In the genomic region with DNA sequence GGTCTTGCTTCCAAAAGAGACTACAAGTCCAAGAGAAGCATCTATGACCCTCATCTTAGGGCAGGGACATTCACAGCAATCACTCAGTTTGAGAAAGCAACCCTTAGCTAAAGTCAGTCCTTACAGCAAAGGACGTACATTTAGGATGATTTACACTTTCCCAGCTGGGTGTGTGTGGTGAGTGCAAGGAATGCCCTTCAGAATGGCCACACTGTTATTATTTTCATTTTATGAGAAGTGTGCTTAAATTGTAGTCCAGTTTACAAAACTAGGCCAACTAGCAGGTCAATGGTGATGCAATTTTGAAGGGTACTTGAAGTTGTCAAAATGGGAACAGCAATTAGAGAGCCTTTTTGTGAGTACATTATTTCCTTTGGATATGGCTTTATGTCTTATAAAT, we compare ENCODE assay signal across 21 cellular contexts. TPM values are rescaled to one million over a fixed set of nuclear protein-coding genes. Genes with fewer than 3 reads are reported as not detected.
"Had no signal": no experiment of that assay in that cellular context is flagged by ENCODE, and none has a peak within 500 bp of the region (broad histone marks: within the 10 kb centered on the region; RNA-seq: fewer than 3 reads in every experiment).

No MANE protein-coding gene starts in this region.

- H3K4me2 ChIP-seq: SK-N-SH had no signal

- H3K9me3 ChIP-seq: SK-N-SH had no signal

- DNase-seq: KBM-7, MV-4-11, NCI-H1048, NCI-H1105, NCI-H1436, NCI-H187, NCI-H2029, NCI-H2081 treated with DMSO at 0.1 percent for 48 hours, NCI-H345, NCI-H446 treated with DMSO at 0.1 percent for 48 hours, NCI-H510A treated with DMSO at 0.1 percent for 48 hours, NCI-H526, NCI-H82, SHP77, SK-N-SH, SW 1271, T-cell had no signal

- H3K27ac ChIP-seq: RWPE1 had no signal

RNA-seq across cellular contexts. Expression of a gene that starts 26.0 kb away (rescaled TPM):
- total RNA-seq: HepG2, LHCN-M2, MCF 10A, T-cell had no signal
